1 cellular context compared by ENCODE assay signal in the genomic region with DNA sequence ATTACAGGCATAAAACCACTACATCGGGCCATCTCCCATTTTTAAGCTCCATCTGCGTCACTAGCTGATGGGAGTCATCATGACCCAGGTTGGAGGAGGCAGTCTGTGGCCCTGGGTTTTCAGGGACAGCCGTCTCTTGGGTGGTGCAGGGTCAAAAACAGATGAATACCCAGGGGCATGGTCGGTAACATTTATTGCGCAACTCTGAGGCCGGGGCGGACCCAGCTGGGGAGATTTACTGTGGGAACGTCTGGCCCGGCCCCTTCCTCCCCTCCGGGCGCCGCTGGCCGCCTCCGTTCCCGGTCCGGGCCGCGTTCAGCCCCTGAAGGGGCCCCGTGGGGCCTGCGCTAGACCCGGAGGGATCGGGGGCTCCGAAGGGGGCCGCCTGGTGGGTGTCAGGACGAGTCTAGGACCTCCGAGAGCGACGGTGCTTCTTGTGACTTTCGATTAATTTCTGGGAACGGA.
TF ChIP-seq lines count a peak whose summit lies in the region.

No MANE protein-coding gene starts in this region.

TF ChIP-seq in WTC11, 78 proteins besides CTCF, POLR2A, EP300 and RAD21 (continued from another document):
- TF ChIP-seq, protein P1, sequence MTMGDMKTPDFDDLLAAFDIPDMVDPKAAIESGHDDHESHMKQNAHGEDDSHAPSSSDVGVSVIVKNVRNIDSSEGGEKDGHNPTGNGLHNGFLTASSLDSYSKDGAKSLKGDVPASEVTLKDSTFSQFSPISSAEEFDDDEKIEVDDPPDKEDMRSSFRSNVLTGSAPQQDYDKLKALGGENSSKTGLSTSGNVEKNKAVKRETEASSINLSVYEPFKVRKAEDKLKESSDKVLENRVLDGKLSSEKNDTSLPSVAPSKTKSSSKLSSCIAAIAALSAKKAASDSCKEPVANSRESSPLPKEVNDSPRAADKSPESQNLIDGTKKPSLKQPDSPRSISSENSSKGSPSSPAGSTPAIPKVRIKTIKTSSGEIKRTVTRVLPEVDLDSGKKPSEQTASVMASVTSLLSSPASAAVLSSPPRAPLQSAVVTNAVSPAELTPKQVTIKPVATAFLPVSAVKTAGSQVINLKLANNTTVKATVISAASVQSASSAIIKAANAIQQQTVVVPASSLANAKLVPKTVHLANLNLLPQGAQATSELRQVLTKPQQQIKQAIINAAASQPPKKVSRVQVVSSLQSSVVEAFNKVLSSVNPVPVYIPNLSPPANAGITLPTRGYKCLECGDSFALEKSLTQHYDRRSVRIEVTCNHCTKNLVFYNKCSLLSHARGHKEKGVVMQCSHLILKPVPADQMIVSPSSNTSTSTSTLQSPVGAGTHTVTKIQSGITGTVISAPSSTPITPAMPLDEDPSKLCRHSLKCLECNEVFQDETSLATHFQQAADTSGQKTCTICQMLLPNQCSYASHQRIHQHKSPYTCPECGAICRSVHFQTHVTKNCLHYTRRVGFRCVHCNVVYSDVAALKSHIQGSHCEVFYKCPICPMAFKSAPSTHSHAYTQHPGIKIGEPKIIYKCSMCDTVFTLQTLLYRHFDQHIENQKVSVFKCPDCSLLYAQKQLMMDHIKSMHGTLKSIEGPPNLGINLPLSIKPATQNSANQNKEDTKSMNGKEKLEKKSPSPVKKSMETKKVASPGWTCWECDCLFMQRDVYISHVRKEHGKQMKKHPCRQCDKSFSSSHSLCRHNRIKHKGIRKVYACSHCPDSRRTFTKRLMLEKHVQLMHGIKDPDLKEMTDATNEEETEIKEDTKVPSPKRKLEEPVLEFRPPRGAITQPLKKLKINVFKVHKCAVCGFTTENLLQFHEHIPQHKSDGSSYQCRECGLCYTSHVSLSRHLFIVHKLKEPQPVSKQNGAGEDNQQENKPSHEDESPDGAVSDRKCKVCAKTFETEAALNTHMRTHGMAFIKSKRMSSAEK (CRISPR knock-in tag; IDR thresholded peaks at IDR 0.05; ENCODE audit: borderline replicate concordance): no peak
- TF ChIP-seq, protein P2, sequence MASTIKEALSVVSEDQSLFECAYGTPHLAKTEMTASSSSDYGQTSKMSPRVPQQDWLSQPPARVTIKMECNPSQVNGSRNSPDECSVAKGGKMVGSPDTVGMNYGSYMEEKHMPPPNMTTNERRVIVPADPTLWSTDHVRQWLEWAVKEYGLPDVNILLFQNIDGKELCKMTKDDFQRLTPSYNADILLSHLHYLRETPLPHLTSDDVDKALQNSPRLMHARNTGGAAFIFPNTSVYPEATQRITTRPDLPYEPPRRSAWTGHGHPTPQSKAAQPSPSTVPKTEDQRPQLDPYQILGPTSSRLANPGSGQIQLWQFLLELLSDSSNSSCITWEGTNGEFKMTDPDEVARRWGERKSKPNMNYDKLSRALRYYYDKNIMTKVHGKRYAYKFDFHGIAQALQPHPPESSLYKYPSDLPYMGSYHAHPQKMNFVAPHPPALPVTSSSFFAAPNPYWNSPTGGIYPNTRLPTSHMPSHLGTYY (CRISPR knock-in tag; IDR thresholded peaks at IDR 0.05): no peak
- TF ChIP-seq ETV6 (CRISPR knock-in tag; IDR thresholded peaks at IDR 0.05): no peak
- TF ChIP-seq STAT6 (CRISPR knock-in tag; conservative IDR thresholded peaks at IDR 0.05; ENCODE audit: low read depth): no peak
- TF ChIP-seq ELF4 (CRISPR knock-in tag; IDR thresholded peaks at IDR 0.05; ENCODE audit: low read depth): no peak
- 0 out of 2 replicates have a peak, but pooled peaks have one; percentile 17 for TF ChIP-seq ZNF138 (CRISPR knock-in tag; conservative IDR thresholded peaks at IDR 0.05)
- TF ChIP-seq ATF2 (CRISPR knock-in tag; IDR thresholded peaks at IDR 0.05; ENCODE audit: borderline replicate concordance, low read depth): no peak
- no peak for TF ChIP-seq ATF6 (CRISPR knock-in tag; IDR thresholded peaks at IDR 0.05)
